ENCODE assay signal across 9 cellular contexts in genomic region chr19:16457195-16457953, GRCh38. TPM values are rescaled to one million over a fixed set of nuclear protein-coding genes. Genes with fewer than 3 reads are reported as not detected.
A peak's percentile ranks its signal among the peaks of the same experiment; 100 is the strongest.
DNase-seq lines count a peak whose midpoint lies in the region; ATAC-seq and FAIRE-seq lines count a peak whose summit lies in the region.
"Had no signal": no experiment of that assay in that cellular context is flagged by ENCODE, and none has a peak within 500 bp of the region (broad histone marks: within the 10 kb centered on the region; RNA-seq: fewer than 3 reads in every experiment).

No MANE protein-coding gene starts in this region.

- no peak for ATAC-seq in GM21367 (IDR thresholded peaks at IDR 0.05; ENCODE audit: unreplicated experiment)

- H3K9me3 ChIP-seq in iPS-15b (ENCODE audit: control insufficient read depth, insufficient read depth, low read length) (no peaks in the 10 kb centered on the region), small intestine (ENCODE audit: control insufficient read depth, low read depth) (no peaks in the 10 kb centered on the region)

- H3K27me3 ChIP-seq in iPS-15b (ENCODE audit: control insufficient read depth, insufficient read depth, low read length) (no peaks in the 10 kb centered on the region), small intestine (ENCODE audit: control insufficient read depth in 2 of 2, insufficient read depth in 2 of 2, low read length in 2 of 2) (no peaks in the 10 kb centered on the region)

- no peaks in the 10 kb centered on the region for H3K9me3 Mint-ChIP-seq in activated naive CD8-positive, alpha-beta T cell (ENCODE audit: low read depth)

- H3K27me3 Mint-ChIP-seq in activated naive CD8-positive, alpha-beta T cell: no peaks in the 10 kb centered on the region

- 25 to 44% (median 34%) methylated on average over 16 of the region's 16 CpGs for WGBS in small intestine, 3 donors

- FAIRE-seq in urothelium cell line (lab: Jason Lieb, UNC) (no peak), small intestine (lab: Jason Lieb, UNC) (no peak)
- FAIRE-seq: colon had no signal

- H3K4me3 Mint-ChIP-seq in activated naive CD8-positive, alpha-beta T cell: peak overlapping the region; percentile 12

- peaks cover 46% of the 10 kb centered on the region for H3K4me1 Mint-ChIP-seq in activated naive CD8-positive, alpha-beta T cell (ENCODE audit: low read depth)

- no peaks in the 10 kb centered on the region for H3K36me3 ChIP-seq in iPS-15b (ENCODE audit: control insufficient read depth, insufficient read depth, low read length)
- no peaks in the 10 kb centered on the region for H3K36me3 ChIP-seq in small intestine (ENCODE audit: control insufficient read depth in 2 of 2, insufficient read depth in 2 of 2, low read length in 2 of 2)

- DNase-seq in AG08395 (ENCODE audit: low spot score) (peak; percentile 57), HT1080 (ENCODE audit: low read depth) (peak; percentile 60), urothelium cell line (ENCODE audit: low spot score) (no peak), small intestine (no peak)
- DNase-seq in stimulated activated CD4-positive, alpha-beta T cell treated with anti-CD3 and anti-CD28 coated beads, Interleukin-4, amount 100 ng/mL, for 24 hours: peak; percentile 20

- H3K27ac ChIP-seq in small intestine (ENCODE audit: low read depth in 1 of 2, low read length in 1 of 2): no peak overlapping the region

- H3K27ac Mint-ChIP-seq in activated naive CD8-positive, alpha-beta T cell: peak overlapping the region; percentile 0

- peaks cover 34% of the 10 kb centered on the region for H3K4me1 ChIP-seq in iPS-15b (ENCODE audit: control insufficient read depth, insufficient read depth, low read length)
- peaks cover 5 to 17% of the 10 kb centered on the region in 2 donors for H3K4me1 ChIP-seq in small intestine (ENCODE audit: control insufficient read depth in 2 of 2, insufficient read depth in 1 of 2, low read depth in 1 of 2, low read length in 1 of 2)

- no peaks in the 10 kb centered on the region for H3K36me3 Mint-ChIP-seq in activated naive CD8-positive, alpha-beta T cell

- H3K4me3 ChIP-seq in iPS-15b (ENCODE audit: low read depth, low read length) (no peak overlapping the region), small intestine (ENCODE audit: low read depth in 1 of 2, low read length in 2 of 2) (no peak overlapping the region)

- peak overlapping the region; percentile 65 for H3K9ac ChIP-seq in iPS-15b (ENCODE audit: low read depth, low read length)

RNA-seq across cellular contexts. Expression of gene EPS15L1, which starts 14.4 kb away (rescaled TPM):
- 8.5 and 8.6 TPM in 2 replicates for total RNA-seq in HT1080 (2014; rRNA removed; shearing (Covaris generic))
- polyA plus RNA-seq in HT1080 (2015; cell fraction: cytosol; rRNA removed): 18.4 and 19.2 TPM in 2 replicates
- 25.3 and 30.1 TPM in 2 replicates for polyA plus RNA-seq in HT1080 (2015; cell fraction: nucleus; rRNA removed)
- polyA plus RNA-seq in small intestine: 10 to 100 TPM; 14.3 to 16.0 (median 15.0) TPM

RNA-seq across cellular contexts. Expression of gene CALR3, which starts 38.6 kb away (rescaled TPM):
- total RNA-seq in HT1080 (2014; rRNA removed; shearing (Covaris generic)): not detected in 2 replicates
- 0.06 and 0.23 TPM in 2 replicates for polyA plus RNA-seq in HT1080 (2015; cell fraction: cytosol; rRNA removed)
- not detected in 2 replicates for polyA plus RNA-seq in HT1080 (2015; cell fraction: nucleus; rRNA removed)
- not detected for polyA plus RNA-seq in small intestine

RNA-seq across cellular contexts. Expression of gene C19orf44, which starts 38.8 kb away (rescaled TPM):
- 1.4 and 3.1 TPM in 2 replicates for total RNA-seq in HT1080 (2014; rRNA removed; shearing (Covaris generic))
- polyA plus RNA-seq in HT1080 (2015; cell fraction: cytosol; rRNA removed): 1.9 and 2.4 TPM in 2 replicates
- 4.7 and 4.9 TPM in 2 replicates for polyA plus RNA-seq in HT1080 (2015; cell fraction: nucleus; rRNA removed)
- 1 to 10 TPM in 2 of 3 donors, under 1 TPM in 1; 0.67 to 3.0 (median 1.4) TPM for polyA plus RNA-seq in small intestine

Comparison
In these comparisons a context has a peak if more than half of its experiments do, and no peak if none do; other contexts are left out.
1. DNase-seq: peak in AG08395 (single experiment), HT1080 (single experiment) and stimulated activated CD4-positive, alpha-beta T cell treated with anti-CD3 and anti-CD28 coated beads, Interleukin-4, amount 100 ng/mL, for 24 hours (single experiment); none in urothelium cell line (single experiment) and small intestine (single experiment).